11 cellular contexts compared by ENCODE assay signal in the genomic region with DNA sequence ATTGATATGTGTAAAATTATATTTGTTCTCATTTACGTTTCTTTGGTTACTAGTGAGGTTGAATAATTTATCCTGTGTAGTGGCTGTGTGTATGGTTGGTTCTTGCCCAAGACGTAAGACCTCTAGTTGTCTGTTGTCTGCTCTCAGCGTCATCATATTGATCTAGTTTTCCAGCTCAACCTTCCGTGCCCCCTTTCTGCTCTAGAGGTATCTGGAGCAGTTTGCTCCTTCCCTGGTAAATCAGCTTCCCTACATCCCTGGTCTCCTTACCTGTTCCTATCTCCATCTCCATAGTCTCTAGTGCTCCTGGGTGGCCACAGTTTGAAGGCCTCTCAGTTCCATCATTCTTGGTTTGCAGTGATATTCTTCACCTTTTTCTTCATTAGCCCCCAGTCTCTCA. TPM values are rescaled to one million over a fixed set of nuclear protein-coding genes. Genes with fewer than 3 reads are reported as not detected.
A peak's percentile ranks its signal among the peaks of the same experiment; 100 is the strongest.
DNase-seq lines count a peak whose midpoint lies in the region; ATAC-seq and TF ChIP-seq lines count a peak whose summit lies in the region.
"Had no signal": no experiment of that assay in that cellular context is flagged by ENCODE, and none has a peak within 500 bp of the region (broad histone marks: within the 10 kb centered on the region; RNA-seq: fewer than 3 reads in every experiment).

No MANE protein-coding gene starts in this region.

- H3K9me3 ChIP-seq in IMR-90 (ENCODE audit: control insufficient read depth, insufficient read depth, low read length) (no peaks in the 10 kb centered on the region), muscle layer of duodenum (ENCODE audit: control insufficient read depth in 1 of 2, low read length in 2 of 2) (no peaks in the 10 kb centered on the region), adrenal gland (replicated peaks in 1 of 3) (no peaks in the 10 kb centered on the region)

- H3K27ac Mint-ChIP-seq in activated naive CD8-positive, alpha-beta T cell treated with anti-CD3 and anti-CD28 coated beads, Interleukin-2, amount 50 U/mL, for 24 hours: peak overlapping the region; percentile 95

- H3K9ac ChIP-seq in IMR-90 (ENCODE audit: low read depth, low read length): no peak overlapping the region; the same call in 1 of the 2 replicates

- peak overlapping the region; percentile 10; the same call in 1 of the 2 replicates for H4K91ac ChIP-seq in IMR-90 (ENCODE audit: insufficient read depth, low read depth, low read length)

- in situ Hi-C loops in IMR-90 (cut with MboI; ENCODE audit: low sequenced_read_pairs): no loop called here

- H3K27me3 ChIP-seq in BJ (ENCODE audit: control insufficient read depth, insufficient read depth, low read length) (no peaks in the 10 kb centered on the region), IMR-90 (ENCODE audit: control insufficient read depth, insufficient read depth, low read length) (no peaks in the 10 kb centered on the region; the same call in 1 of the 2 replicates), muscle layer of duodenum (ENCODE audit: low read depth, low read length) (no peaks in the 10 kb centered on the region), adrenal gland (no peaks in the 10 kb centered on the region)

- H2BK120ac ChIP-seq in IMR-90 (ENCODE audit: low read depth, low read length): no peak overlapping the region

- WGBS in IMR-90 (ENCODE audit: extremely low coverage in 2 of 2, insufficient read length in 1 of 2), 2 experiments: 60% methylated on average over 1 of the region's 4 CpGs; no CpG with 5 or more reads in 1 of the 2 experiments
- WGBS in adrenal gland, 4 donors: 71 to 80% (median 77%) methylated on average over 4 of the region's 4 CpGs

- H3K9me1 ChIP-seq in IMR-90 (ENCODE audit: insufficient read depth, low read length): peaks cover 20% of the 10 kb centered on the region

- H4K5ac ChIP-seq in IMR-90 (ENCODE audit: low read depth, low read length): no peak overlapping the region

- no peak overlapping the region for H2BK15ac ChIP-seq in IMR-90 (ENCODE audit: low read depth, low read length)

- POLR2A ChIA-PET in BJ (lab: Charles Lee): no interaction called here
- POLR2A ChIA-PET in IMR-90 (lab: Charles Lee; ENCODE audit: unreplicated experiment): no interaction called here

- 0 out of 2 replicates have a peak overlapping the region, but pooled peaks have one; percentile 54 for H3K14ac ChIP-seq in IMR-90 (replicated peaks; ENCODE audit: low read depth, low read length)

- H3K4me3 ChIP-seq in BJ (ENCODE audit: low read depth, low read length): peak overlapping the region; percentile 84
- no peak overlapping the region for H3K4me3 ChIP-seq in IMR-90 (ENCODE audit: insufficient read depth, low read depth, low read length)
- H3K4me3 ChIP-seq in muscle layer of duodenum (ENCODE audit: low read depth in 1 of 2, low read length in 2 of 2): peak overlapping the region; percentile 81 to 88
- no peak overlapping the region for H3K4me3 ChIP-seq in adrenal gland

- peaks cover 24 to 48% of the 10 kb centered on the region in 2 experiments; a peak in 3 of 4 replicates for H3K79me1 ChIP-seq in IMR-90 (ENCODE audit: low read depth in 1 of 2, low read length in 2 of 2)

- DNase-seq in BJ (ENCODE audit: low read depth) (no peak), IMR-90 (no peak), GM20000 (ENCODE audit: low spot score) (no peak), adrenal gland (no peak), NCI-H510A (lab: John Stamatoyannopoulos, UW) (no peak)
- DNase-seq in activated naive CD8-positive, alpha-beta T cell treated with anti-CD3 and anti-CD28 coated beads, Interleukin-2, amount 50 U/mL, for 24 hours: no peak
- DNase-seq: activated CD4-positive, alpha-beta T cell treated with anti-CD3 and anti-CD28 coated beads for 1 hour; cortex of kidney; stimulated activated CD4-positive, alpha-beta T cell treated with anti-CD3 and anti-CD28 coated beads, Interleukin-4, amount 100 ng/mL, for 1 hour had no signal

- intact Hi-C loops in IMR-90 (cut with micrococcal nuclease): no loop called here
- intact Hi-C loops in adrenal gland (cut with DNase I): no loop called here

- no peak for TF ChIP-seq RAD21 in IMR-90 (IDR thresholded peaks at IDR 0.05; ENCODE audit: low read length)

- CTCF ChIA-PET in BJ (lab: Yijun Ruan, JAX) (interaction anchor here (1.2 to 1.3 kb wide), 2 partner anchors 14 to 20 kb away, joined by 3 to 4 read pairs; no protein-coding TSS in a partner anchor), IMR-90 (lab: Yijun Ruan, JAX) (interaction anchor here (0.7 to 1.1 kb wide), 2 partner anchors 19 to 25 kb away, joined by 3 to 5 read pairs; no protein-coding TSS in a partner anchor)

- no peak overlapping the region for H2AK5ac ChIP-seq in IMR-90 (ENCODE audit: low read depth, low read length)

- H3K23ac ChIP-seq in IMR-90 (ENCODE audit: low read depth, low read length): no peak overlapping the region; the same call in 1 of the 2 replicates

- H3K36me3 ChIP-seq in BJ (ENCODE audit: control insufficient read depth, insufficient read depth, low read length) (0 out of 2 replicates have a peak, but pooled peaks cover 3% of the 10 kb centered on the region), IMR-90 (ENCODE audit: control insufficient read depth, insufficient read depth, low read length) (no peaks in the 10 kb centered on the region; the same call in 1 of the 2 replicates), muscle layer of duodenum (ENCODE audit: control insufficient read depth in 1 of 2, insufficient read depth in 2 of 2, low read length in 2 of 2) (peaks cover 0 to 9% of the 10 kb centered on the region in 2 donors), adrenal gland (replicated peaks in 1 of 2) (peaks cover 0 to 4% of the 10 kb centered on the region in 2 donors)

- no peak for TF ChIP-seq CTCF in BJ (IDR thresholded peaks at IDR 0.05; ENCODE audit: insufficient read depth, low read depth, low read length)
- no peak for TF ChIP-seq CTCF in IMR-90 (conservative IDR thresholded peaks at IDR 0.05; ENCODE audit: low read depth, low read length)
- TF ChIP-seq CTCF in GM20000 (IDR thresholded peaks at IDR 0.05; ENCODE audit: extremely low read depth, missing control alignments): no peak
- no peak for TF ChIP-seq CTCF in adrenal gland (IDR thresholded peaks at IDR 0.05)

- H3K27me3 Mint-ChIP-seq in activated naive CD8-positive, alpha-beta T cell treated with anti-CD3 and anti-CD28 coated beads, Interleukin-2, amount 50 U/mL, for 24 hours: no peaks in the 10 kb centered on the region

- no TSS peak for BruUV-seq in IMR-90 (replicated peaks; lab: Mats Ljungman, UMichigan)

- H3K4ac ChIP-seq in IMR-90 (ENCODE audit: low read depth, low read length): peak overlapping the region; percentile 5; the same call in 1 of the 2 replicates

- dilution Hi-C loops in IMR-90 (cut with HindIII; ENCODE audit: low sequenced_read_pairs, unreplicated experiment): no loop called here

- peak overlapping the region; percentile 17 for H3K4me2 ChIP-seq in IMR-90 (ENCODE audit: low read depth, low read length)

- H2AK9ac ChIP-seq in IMR-90 (replicated peaks; ENCODE audit: low read depth, low read length, poor library complexity): no peak overlapping the region

- peaks cover 8% of the 10 kb centered on the region for H3K4me1 ChIP-seq in IMR-90 (ENCODE audit: control insufficient read depth, insufficient read depth, low read length)
- H3K4me1 ChIP-seq in muscle layer of duodenum (ENCODE audit: control insufficient read depth in 1 of 2, insufficient read depth in 2 of 2, low read length in 2 of 2): peaks cover 0 to 7% of the 10 kb centered on the region in 2 donors
- peaks cover 0 to 14% of the 10 kb centered on the region in 2 donors for H3K4me1 ChIP-seq in adrenal gland (replicated peaks in 1 of 2)

- ATAC-seq in IMR-90 (ENCODE audit: low read depth) (no peak), GM18498 (IDR thresholded peaks at IDR 0.05; ENCODE audit: unreplicated experiment) (no peak)
- ATAC-seq in activated naive CD8-positive, alpha-beta T cell treated with anti-CD3 and anti-CD28 coated beads, Interleukin-2, amount 50 U/mL, for 24 hours: no peak

- peak overlapping the region; percentile 25 to 31; a peak in 1 of 4 replicates for H4K8ac ChIP-seq in IMR-90 (ENCODE audit: low read depth in 2 of 2, low read length in 2 of 2)

- H2BK5ac ChIP-seq in IMR-90 (ENCODE audit: low read depth, low read length, poor library complexity, severe bottlenecking): no peak overlapping the region

- no peak overlapping the region for H2AFZ ChIP-seq in IMR-90 (replicated peaks; ENCODE audit: low read length, poor library complexity)

- H3K4me1 Mint-ChIP-seq in activated naive CD8-positive, alpha-beta T cell treated with anti-CD3 and anti-CD28 coated beads, Interleukin-2, amount 50 U/mL, for 24 hours: peaks cover 33% of the 10 kb centered on the region

- no peak for TF ChIP-seq POLR2A in IMR-90 (IDR thresholded peaks at IDR 0.05; ENCODE audit: low read depth, low read length)
- TF ChIP-seq POLR2A in adrenal gland (IDR thresholded peaks at IDR 0.05): no peak

- no peak overlapping the region for H3K56ac ChIP-seq in IMR-90 (ENCODE audit: extremely low read depth, insufficient read depth, low read length)

- H3K4me3 Mint-ChIP-seq in activated naive CD8-positive, alpha-beta T cell treated with anti-CD3 and anti-CD28 coated beads, Interleukin-2, amount 50 U/mL, for 24 hours: peak overlapping the region; percentile 96

- H3K18ac ChIP-seq in IMR-90 (ENCODE audit: low read depth, low read length): no peak overlapping the region

- peaks cover 6% of the 10 kb centered on the region for H3K36me3 Mint-ChIP-seq in activated naive CD8-positive, alpha-beta T cell treated with anti-CD3 and anti-CD28 coated beads, Interleukin-2, amount 50 U/mL, for 24 hours (ENCODE audit: low read depth)

- no peaks in the 10 kb centered on the region; the same call in 1 of the 2 replicates for H4K20me1 ChIP-seq in IMR-90 (ENCODE audit: insufficient read depth, low read length)

- H3K27ac ChIP-seq in IMR-90 (ENCODE audit: insufficient read depth, low read length) (no peak overlapping the region), muscle layer of duodenum (ENCODE audit: low read length) (no peak overlapping the region), adrenal gland (peak overlapping the region in 1 of 5 donors; percentile 55)

- H3K9me3 Mint-ChIP-seq in activated naive CD8-positive, alpha-beta T cell treated with anti-CD3 and anti-CD28 coated beads, Interleukin-2, amount 50 U/mL, for 24 hours: no peaks in the 10 kb centered on the region

- H2BK20ac ChIP-seq in IMR-90 (ENCODE audit: low read depth, low read length): no peak overlapping the region

RNA-seq across cellular contexts. Expression of gene SMYD5, which starts 1.2 kb away (rescaled TPM):
- 12.2 and 19.5 TPM in 2 replicates for polyA plus RNA-seq in BJ (2011; rRNA removed)
- polyA minus RNA-seq in BJ (2011; rRNA and poly(A)+ RNA removed): 14.6 and 17.1 TPM in 2 replicates
- 18.9 and 19.7 TPM in 2 replicates for total RNA-seq in IMR-90 (2012; rRNA removed)
- polyA plus RNA-seq in IMR-90 (2012; rRNA removed): 16.9 and 17.8 TPM in 2 replicates
- polyA plus RNA-seq in IMR-90 (2012; cell fraction: cytosol; rRNA removed): 10.8 and 12.0 TPM in 2 replicates
- polyA plus RNA-seq in IMR-90 (2012; cell fraction: nucleus; rRNA removed; ENCODE audit: low replicate concordance): 36.5 and 44.1 TPM in 2 replicates
- total RNA-seq in adrenal gland: 10 to 100 TPM in 7 of 8 donors, 1 to 10 TPM in 1; 8.7 to 35.0 (median 27.8) TPM
- 10 to 100 TPM; 25.7 to 45.4 (median 34.7) TPM for polyA plus RNA-seq in adrenal gland

RNA-seq across cellular contexts. Expression of gene NOTO, which starts 12.9 kb away (rescaled TPM):
- not detected in 2 replicates for polyA plus RNA-seq in BJ (2011; rRNA removed)
- polyA minus RNA-seq in BJ (2011; rRNA and poly(A)+ RNA removed): not detected in 2 replicates
- not detected in 2 replicates for total RNA-seq in IMR-90 (2012; rRNA removed)
- polyA plus RNA-seq in IMR-90 (2012; rRNA removed): not detected in 2 replicates
- not detected in 2 replicates for polyA plus RNA-seq in IMR-90 (2012; cell fraction: cytosol; rRNA removed)
- not detected in 2 replicates for polyA plus RNA-seq in IMR-90 (2012; cell fraction: nucleus; rRNA removed; ENCODE audit: low replicate concordance)
- not detected for total RNA-seq in adrenal gland
- polyA plus RNA-seq in adrenal gland: under 1 TPM; 0.03 to 0.08 (median 0.05) TPM

RNA-seq across cellular contexts. Expression of gene PRADC1, which starts 17.8 kb away (rescaled TPM):
- polyA plus RNA-seq in BJ (2011; rRNA removed) (19.4 and 19.7 TPM in 2 replicates), IMR-90 (2012; rRNA removed) (18.4 and 23.1 TPM in 2 replicates), adrenal gland (10 to 100 TPM; 37.9 to 65.8 (median 63.2) TPM)
- polyA minus RNA-seq in BJ (2011; rRNA and poly(A)+ RNA removed): 13.6 and 16.9 TPM in 2 replicates
- total RNA-seq in IMR-90 (2012; rRNA removed) (13.1 and 14.4 TPM in 2 replicates), adrenal gland (10 to 100 TPM; 24.4 to 76.3 (median 33.3) TPM)
- 18.4 and 22.8 TPM in 2 replicates for polyA plus RNA-seq in IMR-90 (2012; cell fraction: cytosol; rRNA removed)
- 5.8 and 9.0 TPM in 2 replicates for polyA plus RNA-seq in IMR-90 (2012; cell fraction: nucleus; rRNA removed; ENCODE audit: low replicate concordance)

RNA-seq across cellular contexts. Expression of gene CCT7, which starts 18.9 kb away (rescaled TPM):
- 254 and 285 TPM in 2 replicates for polyA plus RNA-seq in BJ (2011; rRNA removed)
- 192 and 323 TPM in 2 replicates for polyA minus RNA-seq in BJ (2011; rRNA and poly(A)+ RNA removed)
- 557 and 575 TPM in 2 replicates for total RNA-seq in IMR-90 (2012; rRNA removed)
- polyA plus RNA-seq in IMR-90 (2012; rRNA removed): 321 and 329 TPM in 2 replicates
- 226 and 323 TPM in 2 replicates for polyA plus RNA-seq in IMR-90 (2012; cell fraction: cytosol; rRNA removed)
- 107 and 114 TPM in 2 replicates for polyA plus RNA-seq in IMR-90 (2012; cell fraction: nucleus; rRNA removed; ENCODE audit: low replicate concordance)
- total RNA-seq in adrenal gland: 100 to 1,000 TPM; 203 to 581 (median 294) TPM
- 100 to 1,000 TPM; 120 to 424 (median 246) TPM for polyA plus RNA-seq in adrenal gland

Comparison
In these comparisons a context has a peak if more than half of its experiments do, and no peak if none do; other contexts are left out.
1. H3K4me3 ChIP-seq: peak in BJ (single experiment) and muscle layer of duodenum (2 of 2); none in IMR-90 (single experiment) and adrenal gland (0 of 4).